ENCODE assay signal across 10 cellular contexts in genomic region chr19:32464279-32464678, GRCh38. TPM values are rescaled to one million over a fixed set of nuclear protein-coding genes. Genes with fewer than 3 reads are reported as not detected.
A peak's percentile ranks its signal among the peaks of the same experiment; 100 is the strongest.
DNase-seq lines count a peak whose midpoint lies in the region; ATAC-seq and TF ChIP-seq lines count a peak whose summit lies in the region.
"Had no signal": no experiment of that assay in that cellular context is flagged by ENCODE, and none has a peak within 500 bp of the region (broad histone marks: within the 10 kb centered on the region; RNA-seq: fewer than 3 reads in every experiment).

No MANE protein-coding gene starts in this region.

- H3K14ac ChIP-seq in neuronal stem cell (ENCODE audit: low read length) = no peak overlapping the region

- no peaks in the 10 kb centered on the region for H3K79me1 ChIP-seq in neuronal stem cell (ENCODE audit: low read depth, low read length)

- no peaks in the 10 kb centered on the region for H3K9me3 ChIP-seq in AG04450 (ENCODE audit: control insufficient read depth, insufficient read depth, low read length)
- H3K9me3 ChIP-seq in OCI-LY7 (ENCODE audit: low read length) = no peaks in the 10 kb centered on the region
- no peaks in the 10 kb centered on the region for H3K9me3 ChIP-seq in neuronal stem cell (replicated peaks in 1 of 2; ENCODE audit: control insufficient read depth in 2 of 2, insufficient read depth in 1 of 2, low read depth in 1 of 2, low read length in 2 of 2)

- no peak overlapping the region for H3K4me3 ChIP-seq in AG04450 (ENCODE audit: low read depth, low read length)
- H3K4me3 ChIP-seq in OCI-LY7 (ENCODE audit: low read depth, low read length, poor library complexity, severe bottlenecking) = no peak overlapping the region
- H3K4me3 ChIP-seq in neuronal stem cell (ENCODE audit: low read length in 2 of 2) = no peak overlapping the region
- H3K4me3 ChIP-seq: GM12878 had no signal

- H3K4me1 ChIP-seq in OCI-LY7 (ENCODE audit: insufficient read depth, low read length, poor library complexity, severe bottlenecking) (no peaks in the 10 kb centered on the region), neuronal stem cell (ENCODE audit: control insufficient read depth in 2 of 2, insufficient read depth in 1 of 2, low read depth in 1 of 2, low read length in 2 of 2) (no peaks in the 10 kb centered on the region)

- no peak overlapping the region for H3K18ac ChIP-seq in neuronal stem cell (ENCODE audit: low read length)

- H3K4ac ChIP-seq in neuronal stem cell (ENCODE audit: low read length) = no peak overlapping the region

- no peak overlapping the region for H3K9ac ChIP-seq in neuronal stem cell (ENCODE audit: low read depth, low read length, poor library complexity)

- H2BK12ac ChIP-seq in neuronal stem cell (ENCODE audit: low read length) = no peak overlapping the region

- TF ChIP-seq CTCF in AG04450 (IDR thresholded peaks at IDR 0.05; ENCODE audit: low read depth, low read length) = peak; percentile 49
- peak; percentile 24 for TF ChIP-seq CTCF in GM13977 (IDR thresholded peaks at IDR 0.05; ENCODE audit: extremely low read depth, insufficient read depth, missing control alignments)
- TF ChIP-seq CTCF in OCI-LY7 (conservative IDR thresholded peaks at IDR 0.05; ENCODE audit: low read length) = peak; percentile 73

- no peak overlapping the region for H2AK5ac ChIP-seq in neuronal stem cell (ENCODE audit: low read depth, low read length)

- H2BK15ac ChIP-seq in neuronal stem cell (ENCODE audit: low read length) = no peak overlapping the region

- no peak overlapping the region for H3K27ac ChIP-seq in AG04450 (ENCODE audit: low read depth, low read length)
- no peak overlapping the region for H3K27ac ChIP-seq in OCI-LY7 (ENCODE audit: low read depth, low read length, poor library complexity, severe bottlenecking)
- H3K27ac ChIP-seq in neuronal stem cell (replicated peaks; ENCODE audit: low read length) = no peak overlapping the region

- H3K79me2 ChIP-seq in OCI-LY7 (ENCODE audit: insufficient read depth, low read depth, low read length) = no peaks in the 10 kb centered on the region

- H2BK120ac ChIP-seq in neuronal stem cell (ENCODE audit: low read depth, low read length) = no peak overlapping the region

- H3K9me2 ChIP-seq in OCI-LY7 (ENCODE audit: insufficient read depth, low read length) = no peaks in the 10 kb centered on the region

- POLR2A ChIA-PET in AG04450 (lab: Yijun Ruan, JAX) (no interaction called here), OCI-LY7 (lab: Charles Lee) (no interaction called here)

- DNase-seq in AG04450 (ENCODE audit: low read depth, low spot score) (no peak), GM13977 (ENCODE audit: low spot score) (no peak), OCI-LY7 (ENCODE audit: low spot score) (peak; percentile 13), fibroblast of peridontal ligament (ENCODE audit: extremely low read depth) (peak; percentile 44), dedifferentiated amniotic fluid mesenchymal stem cell (ENCODE audit: extremely low spot score) (no peak), neuronal stem cell (ENCODE audit: low spot score) (no peak)
- DNase-seq: activated naive CD4-positive, alpha-beta T cell had no signal

- no TSS peak for BruUV-seq in OCI-LY7 (replicated peaks; lab: Mats Ljungman, UMichigan)

- H3K27me3 ChIP-seq in AG04450 (ENCODE audit: control insufficient read depth, insufficient read depth, low read length) (no peaks in the 10 kb centered on the region), neuronal stem cell (ENCODE audit: control insufficient read depth in 3 of 3, insufficient read depth in 3 of 3, low read depth in 1 of 3, low read length in 3 of 3) (no peaks in the 10 kb centered on the region)

- no peak for ATAC-seq in GM18858 (IDR thresholded peaks at IDR 0.05; ENCODE audit: unreplicated experiment)
- no peak for ATAC-seq in HG03175 (IDR thresholded peaks at IDR 0.05; ENCODE audit: unreplicated experiment)
- ATAC-seq: GM12878 had no signal

- H3K23ac ChIP-seq in neuronal stem cell (ENCODE audit: low read depth, low read length, poor library complexity) = no peak overlapping the region

- no peak overlapping the region for H4K8ac ChIP-seq in neuronal stem cell (ENCODE audit: low read depth, low read length)

- no peaks in the 10 kb centered on the region for H4K20me1 ChIP-seq in OCI-LY7 (ENCODE audit: insufficient read depth, low read length)

- no peak overlapping the region for H4K91ac ChIP-seq in neuronal stem cell (ENCODE audit: low read depth, low read length, poor library complexity)

- no peak overlapping the region for H2AFZ ChIP-seq in OCI-LY7 (ENCODE audit: low read length)
- H2AFZ ChIP-seq in neuronal stem cell (ENCODE audit: low read length) = no peak overlapping the region

- WGBS in neuronal stem cell (ENCODE audit: extremely low coverage in 2 of 2, insufficient read length in 2 of 2, insufficient replicate concordance in 1 of 2), 2 donors = no CpG with 5 or more reads among the region's 2 CpGs

- intact Hi-C loops in OCI-LY7 (cut with micrococcal nuclease; ENCODE audit: unreplicated experiment) = no loop called here

- CTCF ChIA-PET in AG04450 (lab: Charles Lee) = interaction anchor here (0.6 to 3.9 kb wide), 8 partner anchors 9 to 1782 kb away, joined by 3 to 29 read pairs (median 4); no protein-coding TSS in a partner anchor
- CTCF ChIA-PET in OCI-LY7 (lab: Charles Lee; ENCODE audit: unreplicated experiment) = no interaction called here

- in situ Hi-C loops in GM13977 (cut with MboI; ENCODE audit: low pct_unique_long_range_greater_than_20kb, low sequenced_read_pairs, unreplicated experiment) = no loop called here

- no peak overlapping the region for H2BK5ac ChIP-seq in neuronal stem cell (ENCODE audit: low read length)

- H3K36me3 ChIP-seq in OCI-LY7 (ENCODE audit: insufficient read depth, low read length) (peaks cover 29% of the 10 kb centered on the region; the same call in 1 of the 2 replicates), neuronal stem cell (replicated peaks in 1 of 2; ENCODE audit: control insufficient read depth in 2 of 2, insufficient read depth in 2 of 2, low read length in 2 of 2) (peaks cover 2 to 94% of the 10 kb centered on the region in 2 donors)

- H3K4me2 ChIP-seq in OCI-LY7 (ENCODE audit: low read length) (no peak overlapping the region), neuronal stem cell (ENCODE audit: insufficient read depth, low read length, poor library complexity, severe bottlenecking) (no peak overlapping the region)

RNA-seq across cellular contexts. Expression of gene DPY19L3, which starts 58.7 kb away (rescaled TPM):
- polyA plus RNA-seq in AG04450 (2011; rRNA removed) = 38.4 and 39.2 TPM in 2 replicates
- 74.1 and 75.7 TPM in 2 replicates for polyA minus RNA-seq in AG04450 (2011; rRNA and poly(A)+ RNA removed)
- 31.3 and 42.0 TPM in 2 replicates for total RNA-seq in OCI-LY7 (2014; rRNA removed; shearing (Covaris generic))
- total RNA-seq in OCI-LY7 (2022) = 39.0 and 42.2 TPM in 2 replicates
- 23.3 TPM for polyA plus RNA-seq in neuronal stem cell (2013, experiment 1 of 2)
- 24.2 TPM for polyA plus RNA-seq in neuronal stem cell (2013, experiment 2 of 2)

Comparison
In these comparisons a context has a peak if more than half of its experiments do, and no peak if none do; other contexts are left out.
1. DNase-seq: peak in OCI-LY7 (single experiment) and fibroblast of peridontal ligament (single experiment); none in AG04450 (single experiment), GM13977 (single experiment), dedifferentiated amniotic fluid mesenchymal stem cell (single experiment) and neuronal stem cell (single experiment).
2. Peak in every context shown above with its lines, with median percentiles within 50 percentile points of each other: CTCF ChIP-seq.